In the genomic region with DNA sequence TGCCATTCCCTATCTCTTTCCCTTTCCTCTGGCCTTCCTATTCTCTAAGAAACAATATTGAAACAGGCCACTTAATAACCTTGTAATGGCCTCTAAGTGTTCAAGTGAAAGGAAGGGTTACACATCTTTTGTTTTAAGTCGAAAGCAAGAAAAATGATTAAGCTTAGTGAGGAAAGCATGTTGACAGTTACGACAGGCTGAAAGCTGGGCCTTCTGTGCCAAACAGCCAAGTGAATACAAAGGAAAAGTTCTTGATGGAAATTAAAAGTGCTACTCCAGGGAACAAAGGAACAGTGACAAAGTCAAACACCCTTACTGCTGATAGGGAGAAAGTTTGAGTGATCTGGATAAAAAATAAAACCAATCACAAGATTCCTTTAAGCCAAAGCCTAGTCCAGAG, we compare ENCODE assay signal across 1 cellular context.
TF ChIP-seq lines count a peak whose summit lies in the region.

No MANE protein-coding gene starts in this region.

TF ChIP-seq in GM23338, 12 proteins besides CTCF, POLR2A, EP300 and RAD21 (continued from another document):
- no peak for TF ChIP-seq ZNF331 (CRISPR knock-in tag; IDR thresholded peaks at IDR 0.05; ENCODE audit: low read depth)
TF ChIP-seq in GM23338: peak in this region for 0.
